In the genomic region with DNA sequence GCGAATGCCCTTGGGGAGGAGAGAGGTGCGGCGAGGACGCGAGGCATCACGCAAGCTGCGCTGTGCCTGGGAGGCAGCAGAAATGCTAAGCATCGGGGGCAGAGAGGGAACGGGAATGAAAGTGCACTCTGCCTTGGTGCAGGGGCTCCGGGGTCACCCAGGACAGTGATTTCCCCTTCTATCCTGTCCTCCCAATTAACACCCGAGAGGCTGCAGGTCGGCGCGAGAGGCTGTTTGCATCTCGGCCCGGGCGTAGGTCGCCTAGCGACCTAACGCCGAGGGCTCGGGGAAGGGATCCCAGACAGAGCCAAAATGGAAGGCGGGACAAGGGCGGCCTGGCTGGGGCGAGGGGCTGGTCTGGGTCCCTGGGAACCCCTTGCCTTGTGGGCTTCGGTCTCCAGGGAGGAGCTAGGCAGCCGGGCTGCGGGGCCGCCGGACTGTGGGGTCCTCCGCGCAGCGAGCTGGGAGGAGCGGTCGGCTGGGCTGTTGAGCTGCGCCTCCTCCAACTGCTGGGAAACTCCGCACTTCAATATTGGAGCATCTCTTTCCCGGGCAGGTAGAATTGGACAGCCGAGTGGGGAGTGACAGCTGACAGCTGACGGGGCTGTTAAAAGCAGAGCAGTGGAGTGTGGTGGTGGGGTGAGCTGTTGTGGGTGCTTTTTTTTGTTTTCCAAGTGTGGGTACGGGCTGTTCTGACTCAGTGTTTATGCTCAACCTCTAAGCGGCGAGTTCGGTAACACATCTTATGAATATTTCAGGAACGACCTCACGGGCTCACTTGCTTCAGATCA, we compare ENCODE assay signal across 1 cellular context.
A peak's percentile ranks its signal among the peaks of the same experiment; 100 is the strongest.
TF ChIP-seq lines count a peak whose summit lies in the region.

No MANE protein-coding gene starts in this region.

TF ChIP-seq in HEK293, 187 proteins besides CTCF, POLR2A, EP300 and RAD21 (continued from another document):
- TF ChIP-seq, protein P1, sequence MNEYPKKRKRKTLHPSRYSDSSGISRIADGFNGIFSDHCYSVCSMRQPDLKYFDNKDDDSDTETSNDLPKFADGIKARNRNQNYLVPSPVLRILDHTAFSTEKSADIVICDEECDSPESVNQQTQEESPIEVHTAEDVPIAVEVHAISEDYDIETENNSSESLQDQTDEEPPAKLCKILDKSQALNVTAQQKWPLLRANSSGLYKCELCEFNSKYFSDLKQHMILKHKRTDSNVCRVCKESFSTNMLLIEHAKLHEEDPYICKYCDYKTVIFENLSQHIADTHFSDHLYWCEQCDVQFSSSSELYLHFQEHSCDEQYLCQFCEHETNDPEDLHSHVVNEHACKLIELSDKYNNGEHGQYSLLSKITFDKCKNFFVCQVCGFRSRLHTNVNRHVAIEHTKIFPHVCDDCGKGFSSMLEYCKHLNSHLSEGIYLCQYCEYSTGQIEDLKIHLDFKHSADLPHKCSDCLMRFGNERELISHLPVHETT (tag by site-specific recombination; IDR thresholded peaks at IDR 0.05), result no peak
- TF ChIP-seq, protein P2, sequence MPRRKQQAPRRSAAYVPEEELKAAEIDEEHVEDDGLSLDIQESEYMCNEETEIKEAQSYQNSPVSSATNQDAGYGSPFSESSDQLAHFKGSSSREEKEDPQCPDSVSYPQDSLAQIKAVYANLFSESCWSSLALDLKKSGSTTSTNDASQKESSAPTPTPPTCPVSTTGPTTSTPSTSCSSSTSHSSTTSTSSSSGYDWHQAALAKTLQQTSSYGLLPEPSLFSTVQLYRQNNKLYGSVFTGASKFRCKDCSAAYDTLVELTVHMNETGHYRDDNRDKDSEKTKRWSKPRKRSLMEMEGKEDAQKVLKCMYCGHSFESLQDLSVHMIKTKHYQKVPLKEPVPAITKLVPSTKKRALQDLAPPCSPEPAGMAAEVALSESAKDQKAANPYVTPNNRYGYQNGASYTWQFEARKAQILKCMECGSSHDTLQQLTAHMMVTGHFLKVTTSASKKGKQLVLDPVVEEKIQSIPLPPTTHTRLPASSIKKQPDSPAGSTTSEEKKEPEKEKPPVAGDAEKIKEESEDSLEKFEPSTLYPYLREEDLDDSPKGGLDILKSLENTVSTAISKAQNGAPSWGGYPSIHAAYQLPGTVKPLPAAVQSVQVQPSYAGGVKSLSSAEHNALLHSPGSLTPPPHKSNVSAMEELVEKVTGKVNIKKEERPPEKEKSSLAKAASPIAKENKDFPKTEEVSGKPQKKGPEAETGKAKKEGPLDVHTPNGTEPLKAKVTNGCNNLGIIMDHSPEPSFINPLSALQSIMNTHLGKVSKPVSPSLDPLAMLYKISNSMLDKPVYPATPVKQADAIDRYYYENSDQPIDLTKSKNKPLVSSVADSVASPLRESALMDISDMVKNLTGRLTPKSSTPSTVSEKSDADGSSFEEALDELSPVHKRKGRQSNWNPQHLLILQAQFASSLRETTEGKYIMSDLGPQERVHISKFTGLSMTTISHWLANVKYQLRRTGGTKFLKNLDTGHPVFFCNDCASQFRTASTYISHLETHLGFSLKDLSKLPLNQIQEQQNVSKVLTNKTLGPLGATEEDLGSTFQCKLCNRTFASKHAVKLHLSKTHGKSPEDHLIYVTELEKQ (tag by site-specific recombination; IDR thresholded peaks at IDR 0.05; ENCODE audit: borderline replicate concordance), result no peak
- TF ChIP-seq ZNF341 (tag by site-specific recombination; IDR thresholded peaks at IDR 0.05; ENCODE audit: low read depth) (peak; percentile 94), GLIS2 (tag by site-specific recombination; IDR thresholded peaks at IDR 0.05) (peak; percentile 37; the same call in 1 of the 2 replicates), ZNF791 (tag by site-specific recombination; IDR thresholded peaks at IDR 0.05) (no peak), ZNF37A (tag by site-specific recombination; IDR thresholded peaks at IDR 0.05) (no peak), SETDB1 (IDR thresholded peaks at IDR 0.05; ENCODE audit: insufficient read length, low read length) (no peak), ZNF335 (tag by site-specific recombination; conservative IDR thresholded peaks at IDR 0.05) (peak; percentile 81), ZBTB17 (tag by site-specific recombination; IDR thresholded peaks at IDR 0.05) (peak; percentile 46; the same call in 1 of the 2 replicates), ZNF777 (tag by site-specific recombination; IDR thresholded peaks at IDR 0.05; ENCODE audit: borderline replicate concordance) (0 out of 2 replicates have a peak, but pooled peaks have one; percentile 15)
- TF ChIP-seq, protein P3, sequence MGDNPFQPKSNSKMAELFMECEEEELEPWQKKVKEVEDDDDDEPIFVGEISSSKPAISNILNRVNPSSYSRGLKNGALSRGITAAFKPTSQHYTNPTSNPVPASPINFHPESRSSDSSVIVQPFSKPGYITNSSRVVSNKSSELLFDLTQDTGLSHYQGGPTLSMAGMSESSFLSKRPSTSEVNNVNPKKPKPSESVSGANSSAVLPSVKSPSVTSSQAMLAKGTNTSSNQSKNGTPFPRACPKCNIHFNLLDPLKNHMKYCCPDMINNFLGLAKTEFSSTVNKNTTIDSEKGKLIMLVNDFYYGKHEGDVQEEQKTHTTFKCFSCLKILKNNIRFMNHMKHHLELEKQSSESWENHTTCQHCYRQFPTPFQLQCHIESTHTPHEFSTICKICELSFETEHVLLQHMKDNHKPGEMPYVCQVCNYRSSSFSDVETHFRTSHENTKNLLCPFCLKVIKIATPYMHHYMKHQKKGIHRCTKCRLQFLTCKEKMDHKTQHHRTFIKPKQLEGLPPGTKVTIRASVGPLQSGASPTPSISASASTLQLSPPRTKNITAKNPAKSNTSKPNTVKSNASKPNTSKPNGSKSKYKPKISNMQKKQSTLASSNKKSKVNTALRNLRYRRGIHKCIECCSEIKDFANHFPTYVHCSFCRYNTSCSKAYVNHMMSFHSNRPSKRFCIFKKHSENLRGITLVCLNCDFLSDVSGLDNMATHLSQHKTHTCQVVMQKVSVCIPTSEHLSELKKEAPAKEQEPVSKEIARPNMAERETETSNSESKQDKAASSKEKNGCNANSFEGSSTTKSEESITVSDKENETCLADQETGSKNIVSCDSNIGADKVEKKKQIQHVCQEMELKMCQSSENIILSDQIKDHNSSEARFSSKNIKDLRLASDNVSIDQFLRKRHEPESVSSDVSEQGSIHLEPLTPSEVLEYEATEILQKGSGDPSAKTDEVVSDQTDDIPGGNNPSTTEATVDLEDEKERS (tag by site-specific recombination; IDR thresholded peaks at IDR 0.05), result no peak
